ENCODE assay signal across 19 cellular contexts in genomic region chr2:217831306-217831705, GRCh38.
"Had no signal": no experiment of that assay in that cellular context is flagged by ENCODE, and none has a peak within 500 bp of the region (broad histone marks: within the 10 kb centered on the region; RNA-seq: fewer than 3 reads in every experiment).

No MANE protein-coding gene starts in this region.

- H3K36me3 Mint-ChIP-seq: activated naive CD4-positive, alpha-beta T cell treated with anti-CD3 and anti-CD28 coated beads, Interleukin-2, amount 10 ng/mL, durations not matched to agents 7 days and 5 days; natural killer cell had no signal

- H3K9me3 Mint-ChIP-seq: activated CD4-positive, alpha-beta memory T cell treated with anti-CD3 and anti-CD28 coated beads, Interleukin-2, amount 10 ng/mL, durations not matched to agents 7 days and 5 days; activated CD4-positive, alpha-beta T cell treated with anti-CD3 and anti-CD28 coated beads, Interleukin-2, amount 10 ng/mL, durations not matched to agents 24 days and 14 days; activated naive CD4-positive, alpha-beta T cell treated with anti-CD3 and anti-CD28 coated beads, Interleukin-2, amount 10 ng/mL, durations not matched to agents 7 days and 5 days; mesothelial cell of epicardium; natural killer cell had no signal

- H3K4me3 ChIP-seq: cardiac muscle cell, pancreas, right lobe of liver, smooth muscle cell, thyroid gland had no signal

- H3K4me3 Mint-ChIP-seq: activated CD4-positive, alpha-beta memory T cell treated with anti-CD3 and anti-CD28 coated beads, Interleukin-2, amount 10 ng/mL, durations not matched to agents 7 days and 5 days; activated CD4-positive, alpha-beta T cell treated with anti-CD3 and anti-CD28 coated beads, Interleukin-2, amount 10 ng/mL, durations not matched to agents 24 days and 14 days; activated naive CD4-positive, alpha-beta T cell treated with anti-CD3 and anti-CD28 coated beads, Interleukin-2, amount 10 ng/mL, durations not matched to agents 7 days and 5 days; mesothelial cell of epicardium; natural killer cell had no signal

- ATAC-seq: natural killer cell, pancreas, right lobe of liver had no signal

- H3K36me3 ChIP-seq: neutrophil had no signal

- H3K9me3 ChIP-seq: neutrophil, pancreas, right lobe of liver, thyroid gland had no signal

- H3K27me3 Mint-ChIP-seq: activated CD4-positive, alpha-beta T cell treated with anti-CD3 and anti-CD28 coated beads, Interleukin-2, amount 10 ng/mL, durations not matched to agents 24 days and 14 days had no signal

- H3K27ac ChIP-seq: cardiac muscle cell, neutrophil, pancreas, right lobe of liver had no signal

- H3K4me2 ChIP-seq: smooth muscle cell had no signal

- H3K27me3 ChIP-seq: neutrophil, pancreas, right lobe of liver, thyroid gland had no signal

- H3K27ac Mint-ChIP-seq: activated CD4-positive, alpha-beta memory T cell treated with anti-CD3 and anti-CD28 coated beads, Interleukin-2, amount 10 ng/mL, durations not matched to agents 7 days and 5 days; activated CD4-positive, alpha-beta T cell treated with anti-CD3 and anti-CD28 coated beads, Interleukin-2, amount 10 ng/mL, durations not matched to agents 24 days and 14 days; activated naive CD4-positive, alpha-beta T cell treated with anti-CD3 and anti-CD28 coated beads, Interleukin-2, amount 10 ng/mL, durations not matched to agents 7 days and 5 days; mesothelial cell of epicardium; natural killer cell had no signal

- DNase-seq: activated CD4-positive, alpha-beta memory T cell treated with anti-CD3 and anti-CD28 coated beads, Interleukin-2, amount 10 ng/mL, durations not matched to agents 7 days and 5 days; activated CD4-positive, alpha-beta T cell treated with anti-CD3 and anti-CD28 coated beads, Interleukin-2, amount 10 ng/mL, durations not matched to agents 24 days and 14 days; activated effector memory CD4-positive, alpha-beta T cell treated with anti-CD3 and anti-CD28 coated beads, Interleukin-2, amount 50 U/mL, for 16 hours; activated naive CD4-positive, alpha-beta T cell treated with anti-CD3 and anti-CD28 coated beads, Interleukin-2, amount 10 ng/mL, durations not matched to agents 7 days and 5 days; amygdala; effector CD4-positive, alpha-beta T cell; head of caudate nucleus; natural killer cell; right lobe of liver; stimulated activated CD4-positive, alpha-beta T cell treated with anti-CD3 and anti-CD28 coated beads, Interleukin-2, amount 100 ng/mL, for 48 hours; stimulated activated CD8-positive, alpha-beta memory T cell treated with anti-CD3 and anti-CD28 coated beads, Interleukin-4, amount 100 ng/mL, for 48 hours; stimulated activated naive CD4-positive, alpha-beta T cell; T-helper 2 cell; thyroid gland had no signal

- H3K4me1 Mint-ChIP-seq: activated CD4-positive, alpha-beta memory T cell treated with anti-CD3 and anti-CD28 coated beads, Interleukin-2, amount 10 ng/mL, durations not matched to agents 7 days and 5 days; activated CD4-positive, alpha-beta T cell treated with anti-CD3 and anti-CD28 coated beads, Interleukin-2, amount 10 ng/mL, durations not matched to agents 24 days and 14 days; activated naive CD4-positive, alpha-beta T cell treated with anti-CD3 and anti-CD28 coated beads, Interleukin-2, amount 10 ng/mL, durations not matched to agents 7 days and 5 days; mesothelial cell of epicardium; natural killer cell had no signal
